31 cellular contexts compared by ENCODE assay signal in the genomic region with DNA sequence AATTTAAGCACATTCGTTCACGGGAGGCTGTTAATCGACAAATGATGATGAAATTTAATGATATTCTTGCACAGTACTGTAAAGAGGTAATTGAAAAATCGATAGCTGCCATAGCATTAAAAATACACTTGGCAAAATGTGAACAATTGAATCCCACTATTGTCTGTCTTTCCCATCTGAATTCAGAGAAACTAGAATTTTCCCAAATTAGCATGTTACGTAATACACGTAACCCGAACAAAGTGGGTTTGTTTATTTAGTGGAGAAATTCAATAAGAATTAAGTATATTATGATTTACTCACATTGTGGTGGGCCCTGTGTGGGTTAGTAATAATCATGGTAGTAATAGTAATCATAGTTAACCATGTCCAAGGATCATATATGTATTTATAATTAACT. TPM values are rescaled to one million over a fixed set of nuclear protein-coding genes. Genes with fewer than 3 reads are reported as not detected.
"Had no signal": no experiment of that assay in that cellular context is flagged by ENCODE, and none has a peak within 500 bp of the region (broad histone marks: within the 10 kb centered on the region; RNA-seq: fewer than 3 reads in every experiment).

No MANE protein-coding gene starts in this region.

- H3K4me1 ChIP-seq: adrenal gland, body of pancreas, esophagus muscularis mucosa, foreskin keratinocyte, gastrocnemius medialis, heart left ventricle had no signal

- DNase-seq: activated B cell treated with CpG ODN at 0.5 μM for 24 hours; activated CD4-positive, alpha-beta memory T cell treated with anti-CD3 and anti-CD28 coated beads for 36 hours; activated CD4-positive, alpha-beta T cell treated with anti-CD3 and anti-CD28 coated beads, Interleukin-2, amount 10 ng/mL, durations not matched to agents 24 days and 14 days; activated CD8-positive, alpha-beta memory T cell treated with anti-CD3 and anti-CD28 coated beads, Interleukin-2, amount 10 ng/mL, durations not matched to agents 7 days and 5 days; activated CD8-positive, alpha-beta memory T cell treated with anti-CD3 and anti-CD28 coated beads, Interleukin-2, amount 50 U/mL, for 4 hours; activated CD8-positive, alpha-beta T cell treated with anti-CD3 and anti-CD28 coated beads, Interleukin-2, amount 10 ng/mL, durations not matched to agents 7 days and 5 days; activated effector memory CD4-positive, alpha-beta T cell treated with anti-CD3 and anti-CD28 coated beads, Interleukin-2, amount 50 U/mL, for 16 hours; activated naive CD4-positive, alpha-beta T cell treated with anti-CD3 and anti-CD28 coated beads for 36 hours; activated naive CD8-positive, alpha-beta T cell treated with anti-CD3 and anti-CD28 coated beads for 36 hours; activated naive CD8-positive, alpha-beta T cell treated with anti-CD3 and anti-CD28 coated beads, Interleukin-2, amount 50 U/mL, for 24 hours; activated T-cell treated with anti-CD3 and anti-CD28 coated beads, Interleukin-2, amount 50 U/mL, for 1 hour; activated T-cell treated with anti-CD3 and anti-CD28 coated beads, Interleukin-2, amount 50 U/mL, for 48 hours; adrenal gland; amygdala; aorta; body of pancreas; caudate nucleus; cortex of kidney; dermis blood vessel endothelial cell; effector CD4-positive, alpha-beta T cell; effector memory CD8-positive, alpha-beta T cell; erythroblast; foreskin keratinocyte; gastrocnemius medialis; glutamatergic neuron; heart left ventricle; T1000; WERI-Rb-1 had no signal

- H3K4me3 ChIP-seq: adrenal gland, body of pancreas, esophagus muscularis mucosa, gastrocnemius medialis, heart left ventricle had no signal

- H3K27me3 ChIP-seq: adrenal gland, body of pancreas, esophagus muscularis mucosa, gastrocnemius medialis, heart left ventricle had no signal

- H3K27ac ChIP-seq: adrenal gland, body of pancreas, esophagus muscularis mucosa, foreskin keratinocyte, gastrocnemius medialis, heart left ventricle, WERI-Rb-1 had no signal

- FAIRE-seq: colon had no signal

- H3K9me3 ChIP-seq: adrenal gland, gastrocnemius medialis had no signal

- ATAC-seq: activated CD4-positive, CD25-positive, alpha-beta regulatory T cell treated with anti-CD3 and anti-CD28 coated beads, Interleukin-2, amount 50 U/mL, for 24 hours; activated CD8-positive, alpha-beta memory T cell treated with anti-CD3 and anti-CD28 coated beads, Interleukin-2, amount 10 ng/mL, durations not matched to agents 7 days and 5 days; activated CD8-positive, alpha-beta T cell treated with anti-CD3 and anti-CD28 coated beads, Interleukin-2, amount 10 ng/mL, durations not matched to agents 7 days and 5 days; activated naive CD8-positive, alpha-beta T cell treated with anti-CD3 and anti-CD28 coated beads, Interleukin-2, amount 50 U/mL, for 24 hours; body of pancreas; effector memory CD8-positive, alpha-beta T cell; foreskin keratinocyte; gastrocnemius medialis; heart left ventricle had no signal

- H3K36me3 ChIP-seq: adrenal gland, esophagus muscularis mucosa, gastrocnemius medialis, heart left ventricle, WERI-Rb-1 had no signal

RNA-seq across cellular contexts. Expression of a gene that starts 31.9 kb away (rescaled TPM):
- total RNA-seq: dermis blood vessel endothelial cell had no signal
